Comparison of ENCODE assay signal across 8 cellular contexts in genomic region chr19:18208098-18208951, GRCh38. TPM values are rescaled to one million over a fixed set of nuclear protein-coding genes. Genes with fewer than 3 reads are reported as not detected.
A peak's percentile ranks its signal among the peaks of the same experiment; 100 is the strongest.
DNase-seq lines count a peak whose midpoint lies in the region; ATAC-seq and TF ChIP-seq lines count a peak whose summit lies in the region.

No MANE protein-coding gene starts in this region.

- DNase-seq in activated effector memory CD4-positive, alpha-beta T cell treated with anti-CD3 and anti-CD28 coated beads, Interleukin-2, amount 50 U/mL, for 16 hours = peak; percentile 85
- DNase-seq in activated effector memory CD4-positive, alpha-beta T cell treated with Interleukin-2 at 50 U/mL for 16 hours = no peak
- DNase-seq in SK-MEL-5 (ENCODE audit: low read depth, low spot score) = peak; percentile 39
- DNase-seq in cardiac fibroblast (ENCODE audit: low read depth in 2 of 2) = peak; percentile 88 to 89
- peak; percentile 62 for DNase-seq in myocyte (ENCODE audit: low read depth)
- no peak for DNase-seq in NCI-H146 (lab: John Stamatoyannopoulos, UW)
- no peak for DNase-seq in GDM1 (lab: John Stamatoyannopoulos, UW)

- H3K4me3 ChIP-seq in cardiac fibroblast (replicated peaks in 1 of 2; ENCODE audit: low read depth in 2 of 2, low read length in 2 of 2) = peak overlapping the region in 1 of 2 donors; percentile 32

- in situ Hi-C loops in SK-MEL-5 (cut with HindIII; ENCODE audit: low pct_unique_long_range_greater_than_20kb, low sequenced_read_pairs) = no loop called here

- TF ChIP-seq CTCF in cardiac fibroblast (IDR thresholded peaks at IDR 0.05; ENCODE audit: low read depth, low read length) = peak; percentile 60

- ATAC-seq in HG02759 (IDR thresholded peaks at IDR 0.05; ENCODE audit: unreplicated experiment) = no peak

RNA-seq across cellular contexts. Expression of gene RAB3A, which starts 4.5 kb away (rescaled TPM):
- 2.5 and 7.9 TPM in 2 replicates for total RNA-seq in SK-MEL-5 (2014; rRNA removed; shearing (Covaris generic))
- 3.4 and 4.2 TPM in 2 replicates for polyA plus RNA-seq in SK-MEL-5 (2015; cell fraction: cytosol; rRNA removed)
- 0.65 and 2.4 TPM in 2 replicates for polyA plus RNA-seq in SK-MEL-5 (2015; cell fraction: nucleus; rRNA removed)
- total RNA-seq in myocyte = 2.7 and 3.4 TPM in 2 replicates
- polyA plus RNA-seq in myocyte (2012) = 4.3 TPM

RNA-seq across cellular contexts. Expression of gene MPV17L2, which starts 15.3 kb away (rescaled TPM):
- total RNA-seq in SK-MEL-5 (2014; rRNA removed; shearing (Covaris generic)) = 17.4 and 18.0 TPM in 2 replicates
- polyA plus RNA-seq in SK-MEL-5 (2015; cell fraction: cytosol; rRNA removed) = 24.6 and 35.7 TPM in 2 replicates
- 9.9 and 10.3 TPM in 2 replicates for polyA plus RNA-seq in SK-MEL-5 (2015; cell fraction: nucleus; rRNA removed)
- 52.1 and 68.6 TPM in 2 replicates for total RNA-seq in myocyte
- 19.8 TPM for polyA plus RNA-seq in myocyte (2012)

RNA-seq across cellular contexts. Expression of gene PDE4C, which starts 17.9 kb away (rescaled TPM):
- 0.26 TPM in 1 of 2 replicates, not detected in the other for total RNA-seq in SK-MEL-5 (2014; rRNA removed; shearing (Covaris generic))
- not detected in 2 replicates for polyA plus RNA-seq in SK-MEL-5 (2015; cell fraction: cytosol; rRNA removed)
- 0.77 and 1.9 TPM in 2 replicates for polyA plus RNA-seq in SK-MEL-5 (2015; cell fraction: nucleus; rRNA removed)
- total RNA-seq in myocyte = 1.7 TPM in 1 of 2 replicates, not detected in the other
- 0.20 TPM for polyA plus RNA-seq in myocyte (2012)

RNA-seq across cellular contexts. Expression of gene IFI30, which starts 34.7 kb away (rescaled TPM):
- total RNA-seq in SK-MEL-5 (2014; rRNA removed; shearing (Covaris generic)) = 16.3 and 30.6 TPM in 2 replicates
- 44.2 and 56.7 TPM in 2 replicates for polyA plus RNA-seq in SK-MEL-5 (2015; cell fraction: cytosol; rRNA removed)
- 5.3 TPM in 2 replicates for polyA plus RNA-seq in SK-MEL-5 (2015; cell fraction: nucleus; rRNA removed)
- 0.73 and 6.5 TPM in 2 replicates for total RNA-seq in myocyte
- 0.57 TPM for polyA plus RNA-seq in myocyte (2012)

RNA-seq across cellular contexts. Expression of gene PIK3R2, which starts 55.4 kb away (rescaled TPM):
- total RNA-seq in SK-MEL-5 (2014; rRNA removed; shearing (Covaris generic)) = 7.2 and 8.9 TPM in 2 replicates
- 27.3 and 49.6 TPM in 2 replicates for polyA plus RNA-seq in SK-MEL-5 (2015; cell fraction: cytosol; rRNA removed)
- polyA plus RNA-seq in SK-MEL-5 (2015; cell fraction: nucleus; rRNA removed) = 6.2 and 20.5 TPM in 2 replicates
- total RNA-seq in myocyte = 48.4 and 50.5 TPM in 2 replicates
- polyA plus RNA-seq in myocyte (2012) = 63.5 TPM

Comparison
In these comparisons a context has a peak if more than half of its experiments do, and no peak if none do; other contexts are left out.
1. DNase-seq: peak in activated effector memory CD4-positive, alpha-beta T cell treated with anti-CD3 and anti-CD28 coated beads, Interleukin-2, amount 50 U/mL, for 16 hours (single experiment), SK-MEL-5 (single experiment), cardiac fibroblast (2 of 2) and myocyte (single experiment); none in activated effector memory CD4-positive, alpha-beta T cell treated with Interleukin-2 at 50 U/mL for 16 hours (single experiment), NCI-H146 (single experiment) and GDM1 (single experiment).